Comparison of ENCODE assay signal across 2 cellular contexts in genomic region chr1:226107471-226108460, GRCh38.
A peak's percentile ranks its signal among the peaks of the same experiment; 100 is the strongest.
TF ChIP-seq lines count a peak whose summit lies in the region.

No MANE protein-coding gene starts in this region.

TF ChIP-seq in GM23338, 12 proteins besides CTCF, POLR2A, EP300 and RAD21:
- TF ChIP-seq REST (IDR thresholded peaks at IDR 0.05; ENCODE audit: unreplicated experiment), result no peak
- TF ChIP-seq JUNB (IDR thresholded peaks at IDR 0.05; ENCODE audit: unreplicated experiment), result no peak
- no peak for TF ChIP-seq NANOG (IDR thresholded peaks at IDR 0.05; ENCODE audit: borderline replicate concordance)
- no peak for TF ChIP-seq EZH2 (IDR thresholded peaks at IDR 0.05; ENCODE audit: low read depth, unreplicated experiment)
- no peak for TF ChIP-seq EZH2phosphoT487 (IDR thresholded peaks at IDR 0.05; ENCODE audit: unreplicated experiment)
- TF ChIP-seq ZNF331 (CRISPR knock-in tag; IDR thresholded peaks at IDR 0.05; ENCODE audit: low read depth), result no peak
- TF ChIP-seq ZNF114 (CRISPR knock-in tag; IDR thresholded peaks at IDR 0.05), result no peak
- no peak for TF ChIP-seq POLR2AphosphoS5 (IDR thresholded peaks at IDR 0.05; ENCODE audit: low read depth)
- no peak for TF ChIP-seq CREB1 (CRISPR knock-in tag; IDR thresholded peaks at IDR 0.05; ENCODE audit: low read depth)
- no peak for TF ChIP-seq STAT1 (IDR thresholded peaks at IDR 0.05; ENCODE audit: unreplicated experiment)
- TF ChIP-seq ETS1 (IDR thresholded peaks at IDR 0.05), result no peak
- no peak for TF ChIP-seq ZNF462 (CRISPR knock-in tag; IDR thresholded peaks at IDR 0.05)

TF ChIP-seq in K562, 482 proteins besides CTCF, POLR2A, EP300 and RAD21:
- no peak for TF ChIP-seq ELK1 (CRISPR knock-in tag; IDR thresholded peaks at IDR 0.05)
- TF ChIP-seq E2F1 (CRISPR knock-in tag; IDR thresholded peaks at IDR 0.05), result no peak
- no peak for TF ChIP-seq ZNF583 (CRISPR knock-in tag; IDR thresholded peaks at IDR 0.05)
- TF ChIP-seq SRSF9 (IDR thresholded peaks at IDR 0.05; ENCODE audit: borderline replicate concordance, low read depth, low read length), result no peak
- TF ChIP-seq RBM15 (IDR thresholded peaks at IDR 0.05; ENCODE audit: insufficient read depth, low read length), result no peak
- TF ChIP-seq AFF4 (CRISPR knock-in tag; IDR thresholded peaks at IDR 0.05), result no peak
- peak; percentile 41; the same call in 1 of the 2 replicates for TF ChIP-seq ZNF121 (CRISPR knock-in tag; conservative IDR thresholded peaks at IDR 0.05)
- no peak for TF ChIP-seq REST (CRISPR knock-in tag; IDR thresholded peaks at IDR 0.05; ENCODE audit: low read depth)
- TF ChIP-seq PTRF (tag; IDR thresholded peaks at IDR 0.05), result no peak
- TF ChIP-seq HCFC1 (IDR thresholded peaks at IDR 0.05; ENCODE audit: low read depth, low read length), result no peak
- TF ChIP-seq SAFB2 (IDR thresholded peaks at IDR 0.05; ENCODE audit: borderline replicate concordance, low read depth, low read length, severe bottlenecking), result no peak
- no peak for TF ChIP-seq ETV5 (CRISPR knock-in tag; IDR thresholded peaks at IDR 0.05; ENCODE audit: low read depth)
- TF ChIP-seq CBX5 (IDR thresholded peaks at IDR 0.05; ENCODE audit: borderline replicate concordance, low read depth), result no peak
- no peak for TF ChIP-seq CHCHD3 (CRISPR knock-in tag; IDR thresholded peaks at IDR 0.05)
- peak; percentile 77 for TF ChIP-seq HMBOX1 (IDR thresholded peaks at IDR 0.05)
- no peak for TF ChIP-seq ARHGAP35 (IDR thresholded peaks at IDR 0.05; ENCODE audit: partially characterized antibody)
- TF ChIP-seq FOXA3 (CRISPR knock-in tag; conservative IDR thresholded peaks at IDR 0.05 in 1 of 2, IDR thresholded peaks at IDR 0.05 in 1 of 2), result no peak
- TF ChIP-seq NFE2 (IDR thresholded peaks at IDR 0.05; ENCODE audit: low read depth), result no peak
- peak; percentile 48 for TF ChIP-seq VEZF1 (CRISPR knock-in tag; IDR thresholded peaks at IDR 0.05)
- no peak for TF ChIP-seq POLR2B (IDR thresholded peaks at IDR 0.05; ENCODE audit: low read depth, partially characterized antibody)
- no peak for TF ChIP-seq HNRNPLL (IDR thresholded peaks at IDR 0.05; ENCODE audit: low read depth, low read length, poor library complexity, severe bottlenecking)
